ENCODE assay signal across 10 cellular contexts in the genomic region with DNA sequence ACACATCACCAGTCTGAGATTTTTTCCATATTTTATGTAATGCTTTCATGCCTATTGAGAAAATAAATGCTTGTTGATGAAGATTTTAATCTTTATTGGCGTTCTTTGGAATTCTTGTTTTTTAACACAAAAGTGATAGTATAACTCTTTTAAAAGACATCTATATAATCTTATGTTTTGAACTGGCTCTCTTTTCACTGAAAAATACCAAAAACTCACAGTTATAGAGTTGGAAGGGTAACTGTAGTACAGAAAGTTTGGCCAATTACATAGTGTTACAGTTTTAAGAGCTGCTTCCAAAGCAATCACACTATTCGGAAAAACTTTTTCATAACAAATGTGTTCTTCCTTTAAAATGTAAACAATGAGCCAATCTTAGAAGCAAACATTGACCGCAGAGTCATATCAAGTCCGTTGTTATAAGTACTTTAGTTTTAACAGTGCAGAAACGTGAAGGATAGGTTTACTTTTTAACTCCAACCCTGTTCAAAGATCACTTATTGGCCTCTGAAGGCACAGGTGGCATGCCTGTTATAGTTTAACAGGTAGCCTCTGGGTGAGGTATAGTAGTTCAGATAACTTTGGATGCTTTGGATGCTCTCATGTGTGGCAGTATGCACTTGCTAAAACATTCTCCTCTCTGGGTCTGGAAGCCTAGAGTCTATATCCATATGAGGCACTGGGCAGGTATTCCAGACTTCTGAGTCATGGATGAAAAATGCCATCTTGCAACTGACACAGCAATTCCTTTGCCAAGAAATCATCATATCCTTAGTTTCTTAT. TPM values are rescaled to one million over a fixed set of nuclear protein-coding genes. Genes with fewer than 3 reads are reported as not detected.
DNase-seq lines count a peak whose midpoint lies in the region; ATAC-seq and TF ChIP-seq lines count a peak whose summit lies in the region.
"Had no signal": no experiment of that assay in that cellular context is flagged by ENCODE, and none has a peak within 500 bp of the region (broad histone marks: within the 10 kb centered on the region; RNA-seq: fewer than 3 reads in every experiment).

No MANE protein-coding gene starts in this region.

- H3K36me3 ChIP-seq in PC-9 (ENCODE audit: low read depth): no peaks in the 10 kb centered on the region; the same call in 1 of the 2 replicates
- H3K36me3 ChIP-seq in naive thymus-derived CD4-positive, alpha-beta T cell (ENCODE audit: control insufficient read depth in 2 of 3, insufficient read depth in 3 of 3, low read length in 3 of 3): no peaks in the 10 kb centered on the region
- no peaks in the 10 kb centered on the region for H3K36me3 ChIP-seq in OCI-LY7 (ENCODE audit: insufficient read depth, low read length)

- H2AFZ ChIP-seq in PC-9 (no peak overlapping the region), OCI-LY7 (ENCODE audit: low read length) (no peak overlapping the region)

- peaks cover 79% of the 10 kb centered on the region for H3K4me1 ChIP-seq in PC-9 (replicated peaks; ENCODE audit: insufficient read depth)
- no peaks in the 10 kb centered on the region for H3K4me1 ChIP-seq in naive thymus-derived CD4-positive, alpha-beta T cell (ENCODE audit: control insufficient read depth in 2 of 2, insufficient read depth in 2 of 2, low read length in 2 of 2)
- H3K4me1 ChIP-seq in OCI-LY7 (ENCODE audit: insufficient read depth, low read length, poor library complexity, severe bottlenecking): no peaks in the 10 kb centered on the region

- CTCF ChIA-PET in PC-9 (lab: Charles Lee) (no interaction called here), OCI-LY7 (lab: Charles Lee; ENCODE audit: unreplicated experiment) (no interaction called here)
- CTCF ChIA-PET in naive thymus-derived CD4-positive, alpha-beta T cell (lab: Charles Lee): no interaction called here

- BruUV-seq in PC-9 (replicated peaks; lab: Mats Ljungman, UMichigan) (TSS peak; percentile 60), OCI-LY7 (replicated peaks; lab: Mats Ljungman, UMichigan) (no TSS peak)

- H3K36me3 Mint-ChIP-seq in nephron (ENCODE audit: low read depth): no peaks in the 10 kb centered on the region
- no peaks in the 10 kb centered on the region for H3K36me3 Mint-ChIP-seq in mesothelial cell of epicardium
- no peaks in the 10 kb centered on the region for H3K36me3 Mint-ChIP-seq in naive thymus-derived CD4-positive, alpha-beta T cell
- H3K36me3 Mint-ChIP-seq: activated naive CD8-positive, alpha-beta T cell treated with anti-CD3 and anti-CD28 coated beads, Interleukin-2, amount 10 ng/mL, durations not matched to agents 7 days and 5 days had no signal

- H3K4me3 ChIP-seq in PC-9 (peak overlapping the region; percentile 34; the same call in 1 of the 2 replicates), OCI-LY7 (ENCODE audit: low read depth, low read length, poor library complexity, severe bottlenecking) (no peak overlapping the region)
- no peak overlapping the region for H3K4me3 ChIP-seq in naive thymus-derived CD4-positive, alpha-beta T cell (ENCODE audit: low read length)

- H3K27ac ChIP-seq in PC-9: peak overlapping the region; percentile 100
- H3K27ac ChIP-seq in naive thymus-derived CD4-positive, alpha-beta T cell (ENCODE audit: low read depth, low read length): no peak overlapping the region
- no peak overlapping the region for H3K27ac ChIP-seq in OCI-LY7 (ENCODE audit: low read depth, low read length, poor library complexity, severe bottlenecking)

- POLR2A ChIA-PET in PC-9 (lab: Charles Lee; ENCODE audit: unreplicated experiment) (interaction anchor here (0.7 kb wide), 1 partner anchor 11 kb away, joined by 5 read pairs; no protein-coding TSS in a partner anchor), OCI-LY7 (lab: Charles Lee) (no interaction called here)
- POLR2A ChIA-PET in naive thymus-derived CD4-positive, alpha-beta T cell (lab: Charles Lee): no interaction called here

- H3K4me3 Mint-ChIP-seq in nephron (peak overlapping the region in 1 of 3 experiments; percentile 1), mesothelial cell of epicardium (no peak overlapping the region)
- H3K4me3 Mint-ChIP-seq in naive thymus-derived CD4-positive, alpha-beta T cell: no peak overlapping the region
- H3K4me3 Mint-ChIP-seq: activated naive CD8-positive, alpha-beta T cell treated with anti-CD3 and anti-CD28 coated beads, Interleukin-2, amount 10 ng/mL, durations not matched to agents 7 days and 5 days had no signal

- H3K9me2 ChIP-seq in PC-9 (ENCODE audit: insufficient read depth) (no peaks in the 10 kb centered on the region), OCI-LY7 (ENCODE audit: insufficient read depth, low read length) (no peaks in the 10 kb centered on the region)

- H3K4me1 Mint-ChIP-seq in nephron (no peaks in the 10 kb centered on the region), mesothelial cell of epicardium (no peaks in the 10 kb centered on the region)
- no peaks in the 10 kb centered on the region for H3K4me1 Mint-ChIP-seq in naive thymus-derived CD4-positive, alpha-beta T cell

- peaks cover 8% of the 10 kb centered on the region for H3K27me3 Mint-ChIP-seq in nephron (ENCODE audit: low read depth)
- H3K27me3 Mint-ChIP-seq in mesothelial cell of epicardium (ENCODE audit: low read depth): no peaks in the 10 kb centered on the region
- peaks cover 11 to 33% (median 26%) of the 10 kb centered on the region in 5 donors for H3K27me3 Mint-ChIP-seq in naive thymus-derived CD4-positive, alpha-beta T cell

- ATAC-seq in naive thymus-derived CD4-positive, alpha-beta T cell: no peak

- H3K79me2 ChIP-seq in PC-9 (ENCODE audit: low read depth) (peaks cover 4% of the 10 kb centered on the region; the same call in 1 of the 2 replicates), OCI-LY7 (ENCODE audit: insufficient read depth, low read depth, low read length) (no peaks in the 10 kb centered on the region)

- TF ChIP-seq CTCF in PC-9 (conservative IDR thresholded peaks at IDR 0.05) (no peak), nephron (IDR thresholded peaks at IDR 0.05; ENCODE audit: unreplicated experiment in 3 of 3) (no peak), mesothelial cell of epicardium (IDR thresholded peaks at IDR 0.05; ENCODE audit: unreplicated experiment) (no peak), OCI-LY7 (conservative IDR thresholded peaks at IDR 0.05; ENCODE audit: low read length) (no peak)

- H3K4me2 ChIP-seq in PC-9 (peak overlapping the region; percentile 76), OCI-LY7 (ENCODE audit: low read length) (no peak overlapping the region)

- H3F3A ChIP-seq in PC-9 (ENCODE audit: insufficient read depth, low read depth): peaks cover 52% of the 10 kb centered on the region

- no peaks in the 10 kb centered on the region for H3K27me3 ChIP-seq in PC-9 (ENCODE audit: insufficient read depth, low read depth)
- no peaks in the 10 kb centered on the region for H3K27me3 ChIP-seq in naive thymus-derived CD4-positive, alpha-beta T cell (ENCODE audit: control insufficient read depth in 2 of 2, insufficient read depth in 2 of 2, low read length in 2 of 2)

- H3K27ac Mint-ChIP-seq in nephron: peak overlapping the region; percentile 68 to 89 (median 81)
- no peak overlapping the region for H3K27ac Mint-ChIP-seq in mesothelial cell of epicardium
- no peak overlapping the region for H3K27ac Mint-ChIP-seq in naive thymus-derived CD4-positive, alpha-beta T cell
- H3K27ac Mint-ChIP-seq: activated naive CD8-positive, alpha-beta T cell treated with anti-CD3 and anti-CD28 coated beads, Interleukin-2, amount 10 ng/mL, durations not matched to agents 7 days and 5 days had no signal

- DNase-seq in AG20443 (ENCODE audit: low spot score): peak; percentile 48
- peak; percentile 62 to 97 for DNase-seq in PC-9
- DNase-seq in fibroblast of gingiva (ENCODE audit: low read depth): peak; percentile 74
- no peak for DNase-seq in mesothelial cell of epicardium (ENCODE audit: low spot score in 2 of 2, unreplicated experiment in 2 of 2)
- no peak for DNase-seq in naive thymus-derived CD4-positive, alpha-beta T cell
- DNase-seq in medulla oblongata (ENCODE audit: extremely low spot score): no peak
- no peak for DNase-seq in OCI-LY7 (ENCODE audit: low spot score)
- DNase-seq: activated naive CD8-positive, alpha-beta T cell treated with anti-CD3 and anti-CD28 coated beads, Interleukin-2, amount 10 ng/mL, durations not matched to agents 7 days and 5 days; NCI-H2171 treated with DMSO at 0.1 percent for 48 hours had no signal

- H3K9me3 ChIP-seq in PC-9 (ENCODE audit: insufficient read depth, low read depth): no peaks in the 10 kb centered on the region
- no peaks in the 10 kb centered on the region for H3K9me3 ChIP-seq in naive thymus-derived CD4-positive, alpha-beta T cell (ENCODE audit: control insufficient read depth in 2 of 3, low read length in 3 of 3)
- no peaks in the 10 kb centered on the region for H3K9me3 ChIP-seq in OCI-LY7 (ENCODE audit: low read length)

- no peaks in the 10 kb centered on the region for H4K20me1 ChIP-seq in PC-9 (ENCODE audit: insufficient read depth)
- no peaks in the 10 kb centered on the region for H4K20me1 ChIP-seq in OCI-LY7 (ENCODE audit: insufficient read depth, low read length)

- intact Hi-C loops in PC-9 (cut with micrococcal nuclease; ENCODE audit: unreplicated experiment) (loop anchor here (5.0 to 10.0 kb wide), 3 partner anchors 100 to 585 kb away; partner anchors contain the start of genes ELK3, FGD6 and VEZT), OCI-LY7 (cut with micrococcal nuclease; ENCODE audit: unreplicated experiment) (no loop called here)
- intact Hi-C loops in naive thymus-derived CD4-positive, alpha-beta T cell (cut with micrococcal nuclease): no loop called here

- H3K9me3 Mint-ChIP-seq in nephron (peaks cover 3% of the 10 kb centered on the region), mesothelial cell of epicardium (peaks cover 5% of the 10 kb centered on the region)
- H3K9me3 Mint-ChIP-seq in naive thymus-derived CD4-positive, alpha-beta T cell: peaks cover 0 to 1% (median 0%) of the 10 kb centered on the region in 11 donors
- H3K9me3 Mint-ChIP-seq: activated naive CD8-positive, alpha-beta T cell treated with anti-CD3 and anti-CD28 coated beads, Interleukin-2, amount 10 ng/mL, durations not matched to agents 7 days and 5 days had no signal

RNA-seq across cellular contexts. Expression of gene NTN4, which starts 12.1 kb away (rescaled TPM):
- total RNA-seq in PC-9 (2021) (41.5 and 46.0 TPM in 2 replicates), mesothelial cell of epicardium (4.8 to 6.0 TPM (median 5.9 TPM) in 3 replicates), OCI-LY7 (2022) (not detected in 2 replicates)
- under 1 TPM in 2 of 5 experiments, not detected in 3; 0.08 to 0.86 TPM for total RNA-seq in naive thymus-derived CD4-positive, alpha-beta T cell
- not detected for polyA plus RNA-seq in naive thymus-derived CD4-positive, alpha-beta T cell
- total RNA-seq in OCI-LY7 (2014; rRNA removed; shearing (Covaris generic)): not detected in 2 replicates

RNA-seq across cellular contexts. Expression of gene SNRPF, which starts 56.1 kb away (rescaled TPM):
- total RNA-seq in PC-9 (2021) (31.1 and 50.3 TPM in 2 replicates), mesothelial cell of epicardium (36.7 to 37.6 TPM (median 36.9 TPM) in 3 replicates), OCI-LY7 (2022) (43.5 and 53.2 TPM in 2 replicates)
- total RNA-seq in naive thymus-derived CD4-positive, alpha-beta T cell: 10 to 100 TPM; 19.0 to 40.4 (median 21.7) TPM
- polyA plus RNA-seq in naive thymus-derived CD4-positive, alpha-beta T cell: 10 to 100 TPM; 24.6 to 71.1 TPM
- 34.9 and 38.4 TPM in 2 replicates for total RNA-seq in OCI-LY7 (2014; rRNA removed; shearing (Covaris generic))

Comparison
In these comparisons a context has a peak if more than half of its experiments do, and no peak if none do; other contexts are left out.
1. DNase-seq: peak in AG20443 (single experiment), PC-9 (2 of 2) and fibroblast of gingiva (single experiment); none in mesothelial cell of epicardium (0 of 2), naive thymus-derived CD4-positive, alpha-beta T cell (0 of 9), medulla oblongata (single experiment) and OCI-LY7 (single experiment).
2. H3K27ac Mint-ChIP-seq: peak in nephron (3 of 3); none in mesothelial cell of epicardium (single experiment) and naive thymus-derived CD4-positive, alpha-beta T cell (0 of 9).